In genomic region chr22:17379939-17380710, GRCh38 we compare ENCODE assay signal across 23 cellular contexts. TPM values are rescaled to one million over a fixed set of nuclear protein-coding genes. Genes with fewer than 3 reads are reported as not detected.
A peak's percentile ranks its signal among the peaks of the same experiment; 100 is the strongest.
DNase-seq lines count a peak whose midpoint lies in the region; ATAC-seq and TF ChIP-seq lines count a peak whose summit lies in the region.
"Had no signal": no experiment of that assay in that cellular context is flagged by ENCODE, and none has a peak within 500 bp of the region (broad histone marks: within the 10 kb centered on the region; RNA-seq: fewer than 3 reads in every experiment).

No MANE protein-coding gene starts in this region.

- H3K27ac ChIP-seq in SK-N-MC = peak overlapping the region; percentile 49; the same call in 1 of the 2 replicates
- H3K27ac ChIP-seq: A549, adrenal gland, ovary, upper lobe of right lung had no signal

- ATAC-seq in left cardiac atrium (peak; percentile 17 to 32), HG03521 (IDR thresholded peaks at IDR 0.05; ENCODE audit: unreplicated experiment) (no peak), HG02798 (IDR thresholded peaks at IDR 0.05; ENCODE audit: poor library complexity, unreplicated experiment) (no peak)
- ATAC-seq: A549, SK-N-SH treated with all-trans-retinoic acid at 6 μM for 48 hours had no signal

- no peak for TF ChIP-seq CTCF in mesothelial cell of epicardium (IDR thresholded peaks at IDR 0.05; ENCODE audit: unreplicated experiment)
- no peak for TF ChIP-seq CTCF in chondrocyte (IDR thresholded peaks at IDR 0.05)

- peaks cover 41% of the 10 kb centered on the region for H3K4me1 ChIP-seq in ES-I3 (ENCODE audit: insufficient read depth, low read length)
- H3K4me1 ChIP-seq: A549, adrenal gland, upper lobe of right lung had no signal

- DNase-seq in SK-N-MC (ENCODE audit: low read depth, low spot score) (no peak), left cardiac atrium (no peak), mesothelial cell of epicardium (ENCODE audit: low spot score in 2 of 2, unreplicated experiment in 2 of 2) (no peak), chondrocyte (ENCODE audit: low spot score) (no peak), NCI-H128 (lab: John Stamatoyannopoulos, UW; ENCODE audit: unreplicated experiment) (no peak)
- DNase-seq: activated B cell treated with CpG ODN at 0.5 μM for 24 hours; activated CD4-positive, alpha-beta memory T cell treated with anti-CD3 and anti-CD28 coated beads, Interleukin-2, amount 10 ng/mL, durations not matched to agents 7 days and 5 days; adrenal gland; COR-L47; foreskin fibroblast; hippocampal formation; kidney; mammary epithelial cell; NCI-H1105 treated with DMSO at 0.1 percent for 48 hours; NCI-H2081 treated with DMSO at 0.1 percent for 48 hours; ovary; T-helper 9 cell had no signal

- H3K27ac Mint-ChIP-seq in mesothelial cell of epicardium = peak overlapping the region; percentile 73
- no peak overlapping the region for H3K27ac Mint-ChIP-seq in chondrocyte (ENCODE audit: unreplicated experiment)
- H3K27ac Mint-ChIP-seq: activated B cell treated with CpG ODN at 0.5 μM for 24 hours; activated CD4-positive, alpha-beta memory T cell treated with anti-CD3 and anti-CD28 coated beads, Interleukin-2, amount 10 ng/mL, durations not matched to agents 7 days and 5 days had no signal

- H3K9ac ChIP-seq in ES-I3 (ENCODE audit: low read depth, low read length) (peak overlapping the region; percentile 12; the same call in 1 of the 2 replicates), SK-N-MC (ENCODE audit: insufficient read length) (no peak overlapping the region)

- H3K36me3 ChIP-seq in ES-I3 (ENCODE audit: insufficient read depth, low read length) (no peaks in the 10 kb centered on the region), SK-N-MC (ENCODE audit: insufficient read depth, low read length) (no peaks in the 10 kb centered on the region)
- H3K36me3 ChIP-seq: adrenal gland, ovary, upper lobe of right lung had no signal

- H3K9me3 ChIP-seq in ES-I3 (ENCODE audit: control insufficient read depth, insufficient read depth, low read length) (no peaks in the 10 kb centered on the region), SK-N-MC (ENCODE audit: low read depth, low read length) (no peaks in the 10 kb centered on the region; the same call in 1 of the 2 replicates)
- H3K9me3 ChIP-seq: A549, adrenal gland, ovary, upper lobe of right lung had no signal

- peaks cover 6% of the 10 kb centered on the region for H3K36me3 Mint-ChIP-seq in mesothelial cell of epicardium
- no peaks in the 10 kb centered on the region for H3K36me3 Mint-ChIP-seq in chondrocyte (ENCODE audit: low read depth)

- intact Hi-C loops in left cardiac atrium (cut with DNase I) = no loop called here

- H3K27me3 Mint-ChIP-seq in mesothelial cell of epicardium (ENCODE audit: low read depth) = no peaks in the 10 kb centered on the region
- H3K27me3 Mint-ChIP-seq in chondrocyte (ENCODE audit: low read depth) = peaks cover 3% of the 10 kb centered on the region

- H3K4me3 ChIP-seq in SK-N-MC = no peak overlapping the region
- H3K4me3 ChIP-seq: A549, adrenal gland, ovary, upper lobe of right lung had no signal

- H3K9me3 Mint-ChIP-seq in mesothelial cell of epicardium (peaks cover 11% of the 10 kb centered on the region), chondrocyte (ENCODE audit: low read depth) (peaks cover 11% of the 10 kb centered on the region)
- H3K9me3 Mint-ChIP-seq: activated CD4-positive, alpha-beta memory T cell treated with anti-CD3 and anti-CD28 coated beads, Interleukin-2, amount 10 ng/mL, durations not matched to agents 7 days and 5 days had no signal

- no peak overlapping the region for H3K4me3 Mint-ChIP-seq in mesothelial cell of epicardium
- H3K4me3 Mint-ChIP-seq in chondrocyte (ENCODE audit: unreplicated experiment) = no peak overlapping the region
- H3K4me3 Mint-ChIP-seq: activated B cell treated with CpG ODN at 0.5 μM for 24 hours; activated CD4-positive, alpha-beta memory T cell treated with anti-CD3 and anti-CD28 coated beads, Interleukin-2, amount 10 ng/mL, durations not matched to agents 7 days and 5 days had no signal

- H3K4me1 Mint-ChIP-seq in mesothelial cell of epicardium = peaks cover 37% of the 10 kb centered on the region
- no peaks in the 10 kb centered on the region for H3K4me1 Mint-ChIP-seq in chondrocyte (ENCODE audit: low read depth)
- H3K4me1 Mint-ChIP-seq: activated B cell treated with CpG ODN at 0.5 μM for 24 hours had no signal

RNA-seq across cellular contexts. Expression of gene CECR2, which starts 10.9 kb away (rescaled TPM):
- 1 to 10 TPM; 4.4 to 5.6 TPM for total RNA-seq in left cardiac atrium
- total RNA-seq in mesothelial cell of epicardium = 14.1 to 15.1 TPM (median 15.0 TPM) in 3 replicates
- 0.15 to 0.20 TPM in 2 of 3 replicates, not detected in the other for total RNA-seq in chondrocyte

Comparison
In these comparisons a context has a peak if more than half of its experiments do, and no peak if none do; other contexts are left out.
1. ATAC-seq: peak in left cardiac atrium (2 of 2); none in HG03521 (single experiment) and HG02798 (single experiment).